Comparison of ENCODE assay signal across 23 cellular contexts in the genomic region with DNA sequence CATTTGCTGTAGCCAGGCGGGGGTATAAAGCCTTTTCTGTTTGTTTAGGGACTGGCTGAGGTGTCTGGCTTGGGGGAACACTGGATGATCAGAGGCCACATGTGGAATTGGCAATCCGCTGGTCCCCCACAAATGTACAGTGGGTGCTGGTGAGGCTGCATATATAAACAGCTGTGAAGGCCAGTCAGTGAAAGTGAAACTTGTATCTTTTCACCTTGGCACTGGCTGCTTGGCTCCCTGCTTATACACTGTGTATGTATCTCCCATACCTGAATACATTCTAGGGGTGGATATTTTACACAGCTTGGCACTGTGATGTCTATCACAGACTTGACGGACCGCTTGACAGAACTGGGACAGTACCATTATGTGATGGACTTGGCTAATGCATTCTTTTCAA.
"Had no signal": no experiment of that assay in that cellular context is flagged by ENCODE, and none has a peak within 500 bp of the region (broad histone marks: within the 10 kb centered on the region; RNA-seq: fewer than 3 reads in every experiment).

No MANE protein-coding gene starts in this region.

- DNase-seq: islet precursor cell; left ventricle myocardium inferior; mesendoderm; naive B cell; nucleus accumbens; pancreas; posterior cingulate gyrus; retina; right cardiac atrium; stimulated activated CD4-positive, alpha-beta T cell treated with anti-CD3 and anti-CD28 coated beads, Interleukin-1b, Interleukin-23, amount 100 ng/mL, for 48 hours; stimulated activated CD4-positive, alpha-beta T cell treated with anti-CD3 and anti-CD28 coated beads, Interleukin-2, amount 100 ng/mL, for 48 hours; stimulated activated CD4-positive, alpha-beta T cell treated with anti-CD3 and anti-CD28 coated beads, Interleukin-4, amount 100 ng/mL, for 4 hours; stimulated activated CD8-positive, alpha-beta memory T cell treated with anti-CD3 and anti-CD28 coated beads, Interleukin-4, amount 100 ng/mL, for 48 hours; stimulated activated naive CD4-positive, alpha-beta T cell treated with Interleukin-2 at 50 U/mL for 16 hours; stimulated activated naive CD8-positive, alpha-beta T cell treated with anti-CD3 and anti-CD28 coated beads, Interleukin-15, amount 100 ng/mL, for 72 hours; substantia nigra; uterus had no signal

- H3K27me3 ChIP-seq: pancreas, tibial nerve, uterus had no signal

- H3K9me3 ChIP-seq: left ventricle myocardium inferior, pancreas, prostate gland, uterus had no signal

- H3K36me3 ChIP-seq: left ventricle myocardium inferior, pancreas, prostate gland, tibial nerve, uterus had no signal

- FAIRE-seq: pancreas had no signal

- H3K4me1 ChIP-seq: pancreas, prostate gland, tibial nerve, uterus had no signal

- H3K27ac ChIP-seq: left ventricle myocardium inferior, pancreas, prostate gland, skin epidermis, tibial nerve, uterus had no signal

- ATAC-seq: pancreas; right cardiac atrium; sciatic nerve; stimulated activated memory B cell treated with anti-CD40 and anti-IgM and Interleukin-4, amounts not matched to agents 10 μg/mL and 1 μg/mL and 100 μg/mL, for 72 hours; stimulated activated naive CD8-positive, alpha-beta T cell treated with anti-CD3 and anti-CD28 coated beads, Interleukin-15, amount 100 ng/mL, for 72 hours had no signal

- H3K4me3 ChIP-seq: left ventricle myocardium inferior, lung, pancreas, prostate gland, skin epidermis, tibial nerve, uterus had no signal
